ENCODE assay signal across 1 cellular context in the genomic region with DNA sequence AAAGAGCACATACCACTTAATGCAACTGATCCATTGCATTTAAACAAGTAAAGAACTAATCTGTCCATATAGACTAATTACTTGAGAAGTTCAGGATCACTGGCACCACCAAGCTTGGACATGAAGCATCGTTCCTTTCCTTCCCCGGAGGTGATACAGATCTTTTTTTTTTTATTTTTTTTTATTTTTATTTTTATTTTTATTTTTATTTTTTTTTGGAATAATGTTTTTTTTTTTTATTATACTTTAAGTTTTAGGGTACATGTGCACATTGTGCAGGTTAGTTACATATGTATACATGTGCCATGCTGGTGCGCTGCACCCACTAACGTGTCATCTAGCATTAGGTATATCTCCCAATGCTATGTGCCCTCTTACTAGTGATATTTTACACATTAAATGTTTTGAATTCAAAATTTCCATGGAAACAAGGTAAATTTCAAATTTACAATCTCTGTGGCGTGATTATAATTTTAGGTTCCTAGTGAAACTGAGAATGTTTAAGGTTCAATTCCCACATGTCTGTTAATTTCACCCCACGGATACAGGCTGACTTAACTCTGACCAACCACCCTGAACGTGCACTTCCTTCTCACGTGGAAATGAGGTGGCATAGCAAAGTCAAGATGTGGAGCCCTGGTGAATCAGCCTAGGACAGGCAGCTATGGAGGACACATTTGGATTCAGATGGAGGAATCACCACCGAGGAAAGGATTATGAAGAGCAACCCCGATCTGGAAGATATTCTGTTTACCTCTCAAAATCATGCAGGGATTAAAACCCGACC.
TF ChIP-seq lines count a peak whose summit lies in the region.

No MANE protein-coding gene starts in this region.

TF ChIP-seq in IMR-90, 13 proteins besides CTCF, POLR2A, EP300 and RAD21 (continued from another document):
- no peak for TF ChIP-seq ELK1 (IDR thresholded peaks at IDR 0.05; ENCODE audit: borderline replicate concordance, low read depth, low read length)
- TF ChIP-seq SMC3 (IDR thresholded peaks at IDR 0.05; ENCODE audit: low read depth, low read length): no peak
- TF ChIP-seq RFX5 (IDR thresholded peaks at IDR 0.05; ENCODE audit: low read depth, low read length): no peak
- no peak for TF ChIP-seq USF2 (IDR thresholded peaks at IDR 0.05; ENCODE audit: low read depth, low read length)
- TF ChIP-seq RCOR1 (IDR thresholded peaks at IDR 0.05; ENCODE audit: insufficient replicate concordance, low read length): no peak
- no peak for TF ChIP-seq FOS (IDR thresholded peaks at IDR 0.05; ENCODE audit: low read depth, low read length)
- TF ChIP-seq CEBPB (IDR thresholded peaks at IDR 0.05; ENCODE audit: low read depth, low read length): no peak
- no peak for TF ChIP-seq MXI1 (IDR thresholded peaks at IDR 0.05; ENCODE audit: borderline replicate concordance, low read depth, low read length)
